8 cellular contexts compared by ENCODE assay signal in genomic region chr15:31197497-31198414, GRCh38.
A peak's percentile ranks its signal among the peaks of the same experiment; 100 is the strongest.
DNase-seq lines count a peak whose midpoint lies in the region.

No MANE protein-coding gene starts in this region.

- no peaks in the 10 kb centered on the region for H3K27me3 Mint-ChIP-seq in stimulated activated naive CD8-positive, alpha-beta T cell treated with anti-CD3 and anti-CD28 coated beads, Interleukin-15, Interleukin-2, amounts not matched to agents 100 ng/mL and 50 ng/mL, for 24 hours

- DNase-seq in DMS53 (lab: John Stamatoyannopoulos, UW) (peak; percentile 53), DMS53 treated with DMSO at 0.1 percent for 48 hours (lab: John Stamatoyannopoulos, UW; ENCODE audit: unreplicated experiment) (no peak), NCI-H69 (lab: John Stamatoyannopoulos, UW) (peak; percentile 59), iris pigment epithelial cell (ENCODE audit: low read depth) (peak; percentile 26), KG1 (lab: John Stamatoyannopoulos, UW) (no peak), globus pallidus (ENCODE audit: low spot score) (no peak)
- DNase-seq in activated naive CD4-positive, alpha-beta T cell treated with anti-CD3 and anti-CD28 coated beads, Interleukin-2, amount 50 U/mL, for 16 hours: peak; percentile 37

- no peaks in the 10 kb centered on the region for H3K36me3 Mint-ChIP-seq in stimulated activated naive CD8-positive, alpha-beta T cell treated with anti-CD3 and anti-CD28 coated beads, Interleukin-15, Interleukin-2, amounts not matched to agents 100 ng/mL and 50 ng/mL, for 24 hours (ENCODE audit: low read depth)

- H3K4me1 Mint-ChIP-seq in stimulated activated naive CD8-positive, alpha-beta T cell treated with anti-CD3 and anti-CD28 coated beads, Interleukin-15, Interleukin-2, amounts not matched to agents 100 ng/mL and 50 ng/mL, for 24 hours (ENCODE audit: low read depth): peaks cover 16% of the 10 kb centered on the region

- H3K27ac Mint-ChIP-seq in stimulated activated naive CD8-positive, alpha-beta T cell treated with anti-CD3 and anti-CD28 coated beads, Interleukin-15, Interleukin-2, amounts not matched to agents 100 ng/mL and 50 ng/mL, for 24 hours: peak overlapping the region; percentile 59

- H3K4me3 Mint-ChIP-seq in stimulated activated naive CD8-positive, alpha-beta T cell treated with anti-CD3 and anti-CD28 coated beads, Interleukin-15, Interleukin-2, amounts not matched to agents 100 ng/mL and 50 ng/mL, for 24 hours: no peak overlapping the region

- no peaks in the 10 kb centered on the region for H3K9me3 Mint-ChIP-seq in stimulated activated naive CD8-positive, alpha-beta T cell treated with anti-CD3 and anti-CD28 coated beads, Interleukin-15, Interleukin-2, amounts not matched to agents 100 ng/mL and 50 ng/mL, for 24 hours

Comparison
In these comparisons a context has a peak if more than half of its experiments do, and no peak if none do; other contexts are left out.
1. DNase-seq: peak in DMS53 (single experiment), NCI-H69 (single experiment), activated naive CD4-positive, alpha-beta T cell treated with anti-CD3 and anti-CD28 coated beads, Interleukin-2, amount 50 U/mL, for 16 hours (single experiment) and iris pigment epithelial cell (single experiment); none in DMS53 treated with DMSO at 0.1 percent for 48 hours (single experiment), KG1 (single experiment) and globus pallidus (single experiment).